Comparison of ENCODE assay signal across 2 cellular contexts in genomic region chr1:28520796-28521195, GRCh38.
TF ChIP-seq lines count a peak whose summit lies in the region.

No MANE protein-coding gene starts in this region.

TF ChIP-seq in HEK293, 187 proteins besides CTCF, POLR2A, EP300 and RAD21:
- 0 out of 2 replicates have a peak, but pooled peaks have one; percentile 7 for TF ChIP-seq ZNF148 (tag by site-specific recombination; IDR thresholded peaks at IDR 0.05; ENCODE audit: borderline replicate concordance)

TF ChIP-seq in GM12878, 131 proteins besides CTCF, POLR2A, EP300 and RAD21:
- peak in 1 of 2 experiments; percentile 18; a peak in 1 of 4 replicates for TF ChIP-seq BHLHE40 (IDR thresholded peaks at IDR 0.05; ENCODE audit: borderline replicate concordance in 1 of 2, low read depth in 2 of 2, low read length in 1 of 2)
- TF ChIP-seq MLLT1 (IDR thresholded peaks at IDR 0.05), result peak; percentile 62; the same call in 1 of the 2 replicates
